In the genomic region with DNA sequence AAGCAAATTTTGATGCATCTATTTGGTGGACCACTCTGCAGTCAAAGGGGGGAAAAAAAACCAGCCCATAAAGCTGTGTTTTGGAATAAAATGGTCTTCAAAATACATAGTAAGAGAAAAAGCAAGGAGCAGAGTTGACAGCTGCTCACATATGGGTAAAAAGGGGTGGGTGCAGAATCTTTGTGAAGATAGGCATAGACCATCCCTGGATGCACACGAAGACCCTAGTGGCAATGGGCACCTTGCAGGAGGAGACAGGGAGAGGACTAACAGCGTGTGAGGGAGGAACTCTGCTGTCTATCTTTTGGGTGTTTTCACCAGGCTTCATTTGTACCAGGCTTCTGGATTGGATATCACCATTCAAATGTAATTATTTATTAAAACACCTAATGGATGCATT, we compare ENCODE assay signal across 17 cellular contexts. TPM values are rescaled to one million over a fixed set of nuclear protein-coding genes. Genes with fewer than 3 reads are reported as not detected.
DNase-seq lines count a peak whose midpoint lies in the region; ATAC-seq and TF ChIP-seq lines count a peak whose summit lies in the region.
"Had no signal": no experiment of that assay in that cellular context is flagged by ENCODE, and none has a peak within 500 bp of the region (broad histone marks: within the 10 kb centered on the region; RNA-seq: fewer than 3 reads in every experiment).

No MANE protein-coding gene starts in this region.

- no peaks in the 10 kb centered on the region for H3K4me1 Mint-ChIP-seq in CD4-positive, alpha-beta T cell (ENCODE audit: low read depth)
- H3K4me1 Mint-ChIP-seq in WTC11: peaks cover 7% of the 10 kb centered on the region; the same call in 1 of the 2 replicates
- H3K4me1 Mint-ChIP-seq in naive thymus-derived CD4-positive, alpha-beta T cell: no peaks in the 10 kb centered on the region

- no peak overlapping the region for H3K4me3 Mint-ChIP-seq in CD4-positive, alpha-beta T cell
- H3K4me3 Mint-ChIP-seq in WTC11: no peak overlapping the region
- H3K4me3 Mint-ChIP-seq in naive thymus-derived CD4-positive, alpha-beta T cell: no peak overlapping the region
- H3K4me3 Mint-ChIP-seq: H9 had no signal

- H3K27me3 Mint-ChIP-seq in CD4-positive, alpha-beta T cell: no peaks in the 10 kb centered on the region
- H3K27me3 Mint-ChIP-seq in WTC11 (ENCODE audit: low read depth): no peaks in the 10 kb centered on the region; the same call in 1 of the 2 replicates
- H3K27me3 Mint-ChIP-seq in naive thymus-derived CD4-positive, alpha-beta T cell: no peaks in the 10 kb centered on the region

- no peak for TF ChIP-seq CTCF in CD4-positive, alpha-beta T cell (IDR thresholded peaks at IDR 0.05)
- no peak for TF ChIP-seq CTCF in DND-41 (IDR thresholded peaks at IDR 0.05; ENCODE audit: borderline replicate concordance, extremely low read depth, low read length, poor library complexity, severe bottlenecking)
- no peak for TF ChIP-seq CTCF in WTC11 (IDR thresholded peaks at IDR 0.05)
- TF ChIP-seq CTCF in lower lobe of right lung (IDR thresholded peaks at IDR 0.05): no peak
- TF ChIP-seq CTCF in heart right ventricle (IDR thresholded peaks at IDR 0.05): no peak

- peaks cover 53% of the 10 kb centered on the region for H3K36me3 ChIP-seq in DND-41 (ENCODE audit: insufficient read depth, low read length)
- peaks cover 11 to 19% (median 14%) of the 10 kb centered on the region in 3 experiments for H3K36me3 ChIP-seq in naive thymus-derived CD4-positive, alpha-beta T cell (ENCODE audit: control insufficient read depth in 2 of 3, insufficient read depth in 3 of 3, low read length in 3 of 3)
- H3K36me3 ChIP-seq in lower lobe of right lung: peaks cover 65% of the 10 kb centered on the region
- H3K36me3 ChIP-seq in heart right ventricle: peaks cover 0 to 59% (median 13%) of the 10 kb centered on the region in 9 donors

- no peak overlapping the region for H3K4me2 ChIP-seq in DND-41 (ENCODE audit: insufficient read depth, low read length)

- CTCF ChIA-PET in CD4-positive, alpha-beta T cell (lab: Charles Lee): no interaction called here
- CTCF ChIA-PET in WTC11 (lab: Charles Lee): no interaction called here
- CTCF ChIA-PET in naive thymus-derived CD4-positive, alpha-beta T cell (lab: Charles Lee): no interaction called here

- 68 to 96% methylated on average over 2 of the region's 2 CpGs for WGBS in heart right ventricle, 2 donors

- H3K27ac ChIP-seq in CD4-positive, alpha-beta T cell (ENCODE audit: low read depth, low read length): no peak overlapping the region
- H3K27ac ChIP-seq in DND-41 (ENCODE audit: low read length) (no peak overlapping the region), lower lobe of right lung (no peak overlapping the region), heart right ventricle (no peak overlapping the region)
- H3K27ac ChIP-seq in naive thymus-derived CD4-positive, alpha-beta T cell (ENCODE audit: low read depth, low read length): no peak overlapping the region

- no peak overlapping the region for H3K9ac ChIP-seq in DND-41 (ENCODE audit: low read depth, low read length)

- H3K27ac Mint-ChIP-seq in CD4-positive, alpha-beta T cell: peak overlapping the region; percentile 7
- no peak overlapping the region for H3K27ac Mint-ChIP-seq in WTC11
- peak overlapping the region in 6 of 9 donors; percentile 28 to 77 (median 51) for H3K27ac Mint-ChIP-seq in naive thymus-derived CD4-positive, alpha-beta T cell

- H3K9me3 ChIP-seq in CD4-positive, alpha-beta T cell (ENCODE audit: control insufficient read depth, low read length): no peaks in the 10 kb centered on the region
- H3K9me3 ChIP-seq in DND-41 (ENCODE audit: insufficient read depth, low read length, severe bottlenecking) (no peaks in the 10 kb centered on the region), lower lobe of right lung (no peaks in the 10 kb centered on the region), heart right ventricle (no peaks in the 10 kb centered on the region)
- no peaks in the 10 kb centered on the region for H3K9me3 ChIP-seq in naive thymus-derived CD4-positive, alpha-beta T cell (ENCODE audit: control insufficient read depth in 2 of 3, low read length in 3 of 3)

- H3K4me3 ChIP-seq in DND-41 (ENCODE audit: low read depth in 1 of 2, low read length in 2 of 2): no peak overlapping the region
- H3K4me3 ChIP-seq in naive thymus-derived CD4-positive, alpha-beta T cell (ENCODE audit: low read length): no peak overlapping the region
- H3K4me3 ChIP-seq in lower lobe of right lung: no peak overlapping the region
- H3K4me3 ChIP-seq in heart right ventricle: no peak overlapping the region
- H3K4me3 ChIP-seq: K562 had no signal

- DNase-seq in CD4-positive, alpha-beta T cell: no peak
- DNase-seq in DND-41 (no peak), WTC11 (ENCODE audit: low spot score) (no peak), lower lobe of right lung (no peak), heart right ventricle (no peak)
- no peak for DNase-seq in naive thymus-derived CD4-positive, alpha-beta T cell
- DNase-seq in stimulated activated CD4-positive, alpha-beta T cell treated with anti-CD3 and anti-CD28 coated beads, Interleukin-4, amount 100 ng/mL, for 24 hours: no peak
- DNase-seq: ACHN; Calu3; DMS53; H9; NCI-H1417 treated with DMSO at 0.1 percent for 48 hours; NCI-H2029; NCI-H2171 treated with DMSO at 0.1 percent for 48 hours; NCI-H446 treated with DMSO at 0.1 percent for 48 hours; NK-92 treated with Interleukin-12 subunit alpha and Interleukin-12 subunit beta, amount 100 ng/mL, for 24 hours had no signal

- H3K9me3 Mint-ChIP-seq in CD4-positive, alpha-beta T cell: no peaks in the 10 kb centered on the region
- H3K9me3 Mint-ChIP-seq in WTC11: no peaks in the 10 kb centered on the region
- no peaks in the 10 kb centered on the region for H3K9me3 Mint-ChIP-seq in naive thymus-derived CD4-positive, alpha-beta T cell
- H3K9me3 Mint-ChIP-seq: H9 had no signal

- H3K4me1 ChIP-seq in DND-41 (ENCODE audit: insufficient read depth, low read length) (no peaks in the 10 kb centered on the region), lower lobe of right lung (no peaks in the 10 kb centered on the region), heart right ventricle (peaks cover 3 to 32% (median 15%) of the 10 kb centered on the region in 9 donors)
- no peaks in the 10 kb centered on the region for H3K4me1 ChIP-seq in naive thymus-derived CD4-positive, alpha-beta T cell (ENCODE audit: control insufficient read depth in 2 of 2, insufficient read depth in 2 of 2, low read length in 2 of 2)

- H4K20me1 ChIP-seq in DND-41 (ENCODE audit: insufficient read depth, low read length): peaks cover 27% of the 10 kb centered on the region; the same call in 1 of the 2 replicates

- intact Hi-C loops in CD4-positive, alpha-beta T cell (cut with DNase I, micrococcal nuclease): no loop called here
- intact Hi-C loops in naive thymus-derived CD4-positive, alpha-beta T cell (cut with micrococcal nuclease): no loop called here
- intact Hi-C loops in lower lobe of right lung (cut with DNase I): no loop called here
- intact Hi-C loops in heart right ventricle (cut with DNase I): no loop called here

- POLR2A ChIA-PET in CD4-positive, alpha-beta T cell (lab: Charles Lee): interaction anchor here (1.4 kb wide), 1 partner anchor 44 kb away, joined by 4 read pairs; the partner anchor contains the start of gene CTNNB1
- POLR2A ChIA-PET in WTC11 (lab: Charles Lee): no interaction called here
- POLR2A ChIA-PET in naive thymus-derived CD4-positive, alpha-beta T cell (lab: Charles Lee): interaction anchor here (1.0 kb wide), 1 partner anchor 18 kb away, joined by 3 read pairs; no protein-coding TSS in a partner anchor

- ATAC-seq in CD4-positive, alpha-beta T cell (ENCODE audit: poor library complexity): no peak
- ATAC-seq in DND-41 (ENCODE audit: insufficient read depth, low read depth) (peak; percentile 38; the same call in 2 of the 3 replicates), WTC11 (0 out of 2 replicates have a peak, but pooled peaks have one; percentile 17), lower lobe of right lung (no peak), heart right ventricle (no peak)
- ATAC-seq in naive thymus-derived CD4-positive, alpha-beta T cell: peak; percentile 13

- peaks cover 35% of the 10 kb centered on the region for H3K36me3 Mint-ChIP-seq in CD4-positive, alpha-beta T cell (ENCODE audit: low read depth)
- peaks cover 33% of the 10 kb centered on the region for H3K36me3 Mint-ChIP-seq in WTC11
- peaks cover 3 to 25% (median 11%) of the 10 kb centered on the region in 5 donors for H3K36me3 Mint-ChIP-seq in naive thymus-derived CD4-positive, alpha-beta T cell

- H3K79me2 ChIP-seq in DND-41 (ENCODE audit: insufficient read depth, low read length): no peaks in the 10 kb centered on the region

- no peaks in the 10 kb centered on the region for H3K27me3 ChIP-seq in CD4-positive, alpha-beta T cell (ENCODE audit: control insufficient read depth, insufficient read depth, low read length)
- H3K27me3 ChIP-seq in DND-41 (ENCODE audit: insufficient read depth, low read length, poor library complexity) (no peaks in the 10 kb centered on the region), lower lobe of right lung (ENCODE audit: low read depth) (no peaks in the 10 kb centered on the region), heart right ventricle (no peaks in the 10 kb centered on the region)
- no peaks in the 10 kb centered on the region for H3K27me3 ChIP-seq in naive thymus-derived CD4-positive, alpha-beta T cell (ENCODE audit: control insufficient read depth in 2 of 2, insufficient read depth in 2 of 2, low read length in 2 of 2)

- H2AFZ ChIP-seq in DND-41 (ENCODE audit: low read depth, low read length): no peak overlapping the region

RNA-seq across cellular contexts. Expression of gene CTNNB1, which starts 43.9 kb away (rescaled TPM):
- 100 to 1,000 TPM; 226 to 228 TPM for total RNA-seq in CD4-positive, alpha-beta T cell
- total RNA-seq in WTC11 (2021): 387 to 436 TPM (median 432 TPM) in 3 replicates
- total RNA-seq in naive thymus-derived CD4-positive, alpha-beta T cell: 100 to 1,000 TPM; 118 to 227 (median 177) TPM
- polyA plus RNA-seq in naive thymus-derived CD4-positive, alpha-beta T cell: 10 to 100 TPM; 40.5 to 89.5 TPM
- total RNA-seq in lower lobe of right lung: 332 TPM
- total RNA-seq in heart right ventricle: 100 to 1,000 TPM; 148 to 218 (median 181) TPM
- 100 to 1,000 TPM in 1 of 2 donors, 10 to 100 TPM in 1; 33.2 to 123 TPM for polyA plus RNA-seq in heart right ventricle

Comparison
In these comparisons a context has a peak if more than half of its experiments do, and no peak if none do; other contexts are left out.
1. ATAC-seq: peak in DND-41 (single experiment), WTC11 (single experiment) and naive thymus-derived CD4-positive, alpha-beta T cell (single experiment); none in CD4-positive, alpha-beta T cell (single experiment), lower lobe of right lung (0 of 2) and heart right ventricle (0 of 8).